30 cellular contexts compared by ENCODE assay signal in the genomic region with DNA sequence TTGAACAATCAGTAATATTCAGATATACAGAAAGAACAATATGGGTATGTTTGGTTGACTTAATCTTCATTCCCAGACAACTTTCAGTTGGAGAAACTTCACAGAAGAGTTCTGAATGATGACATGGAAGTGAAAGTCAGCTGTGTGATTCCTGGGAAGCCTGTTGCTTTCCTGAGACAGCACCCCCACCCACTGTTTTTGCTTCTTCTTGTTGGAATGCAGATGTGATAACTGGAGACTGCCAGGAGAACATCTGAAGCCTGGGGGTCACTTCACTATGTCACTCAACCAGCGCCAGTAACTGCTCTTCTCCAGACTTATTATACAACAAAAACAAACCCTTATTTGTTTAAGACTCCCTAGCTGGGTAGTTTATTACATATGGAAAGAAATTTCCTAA.
"Had no signal": no experiment of that assay in that cellular context is flagged by ENCODE, and none has a peak within 500 bp of the region (broad histone marks: within the 10 kb centered on the region; RNA-seq: fewer than 3 reads in every experiment).

No MANE protein-coding gene starts in this region.

- ATAC-seq: esophagus mucosa; gastrocnemius medialis; heart left ventricle; left colon; left ventricle myocardium superior; lower lobe of right lung; natural killer cell; sciatic nerve; stimulated activated effector memory CD8-positive, alpha-beta T cell treated with anti-CD3 and anti-CD28 coated beads, Interleukin-12 subunit alpha, Interleukin-12 subunit beta, amount 100 ng/mL, for 72 hours had no signal

- H3K4me1 Mint-ChIP-seq: natural killer cell; stimulated activated effector memory CD8-positive, alpha-beta T cell treated with anti-CD3 and anti-CD28 coated beads, Interleukin-12 subunit alpha, Interleukin-12 subunit beta, amount 100 ng/mL, for 72 hours had no signal

- H3K36me3 ChIP-seq: colonic mucosa, gastrocnemius medialis, heart left ventricle, lower lobe of right lung, neutrophil, right atrium auricular region, stomach, thyroid gland had no signal

- H3K27ac ChIP-seq: colonic mucosa, epithelial cell of prostate, gastrocnemius medialis, heart left ventricle, hepatocyte, lower lobe of right lung, neutrophil, parathyroid adenoma, right atrium auricular region, stomach, thyroid gland had no signal

- H3K27ac Mint-ChIP-seq: dendritic cell treated with granulocyte-macrophage colony-stimulating factor and Interleukin-4, amounts not matched to agents 40 ng/mL and 50 ng/mL, for 4 days; endodermal cell; natural killer cell; progenitor cell of endocrine pancreas; stimulated activated effector memory CD8-positive, alpha-beta T cell treated with anti-CD3 and anti-CD28 coated beads, Interleukin-12 subunit alpha, Interleukin-12 subunit beta, amount 100 ng/mL, for 72 hours; type B pancreatic cell had no signal

- H3K27me3 ChIP-seq: colonic mucosa, gastrocnemius medialis, heart left ventricle, hepatocyte, neutrophil, right atrium auricular region, stomach, thyroid gland had no signal

- H3K9me3 Mint-ChIP-seq: endodermal cell, type B pancreatic cell had no signal

- H3K27me3 Mint-ChIP-seq: dendritic cell treated with granulocyte-macrophage colony-stimulating factor and Interleukin-4, amounts not matched to agents 40 ng/mL and 50 ng/mL, for 4 days; progenitor cell of endocrine pancreas; type B pancreatic cell had no signal

- H3K4me3 ChIP-seq: colonic mucosa, gastrocnemius medialis, heart left ventricle, hepatocyte, lower lobe of right lung, right atrium auricular region, smooth muscle cell, stomach, thyroid gland had no signal

- H3K4me3 Mint-ChIP-seq: dendritic cell treated with granulocyte-macrophage colony-stimulating factor and Interleukin-4, amounts not matched to agents 40 ng/mL and 50 ng/mL, for 4 days; endodermal cell; natural killer cell; neural crest cell; stimulated activated effector memory CD8-positive, alpha-beta T cell treated with anti-CD3 and anti-CD28 coated beads, Interleukin-12 subunit alpha, Interleukin-12 subunit beta, amount 100 ng/mL, for 72 hours; type B pancreatic cell had no signal

- H3K4me1 ChIP-seq: colonic mucosa, gastrocnemius medialis, heart left ventricle, lower lobe of right lung, parathyroid adenoma, right atrium auricular region, stomach, thyroid gland had no signal

- DNase-seq: cerebellar nuclear complex; colonic mucosa; effector CD8-positive, alpha-beta T cell; endodermal cell; foreskin fibroblast; gastrocnemius medialis; heart left ventricle; kidney glomerular epithelial cell; left colon; left ventricle myocardium superior; lower lobe of right lung; natural killer cell; stimulated activated CD4-positive, alpha-beta T cell treated with anti-CD3 and anti-CD28 coated beads, Interleukin-2, amount 100 ng/mL, for 24 hours; stimulated activated CD4-positive, alpha-beta T cell treated with anti-CD3 and anti-CD28 coated beads, Interleukin-4, amount 100 ng/mL, for 24 hours; stimulated activated naive CD4-positive, alpha-beta T cell treated with Interleukin-2 at 50 U/mL for 16 hours; stomach; thyroid gland had no signal

- H3K9me3 ChIP-seq: colonic mucosa, gastrocnemius medialis, lower lobe of right lung, neutrophil, right atrium auricular region, thyroid gland had no signal

- H3K36me3 Mint-ChIP-seq: natural killer cell; stimulated activated effector memory CD8-positive, alpha-beta T cell treated with anti-CD3 and anti-CD28 coated beads, Interleukin-12 subunit alpha, Interleukin-12 subunit beta, amount 100 ng/mL, for 72 hours; type B pancreatic cell had no signal
